Comparison of ENCODE assay signal across 15 cellular contexts in genomic region chr5:54115768-54116403, GRCh38.
A peak's percentile ranks its signal among the peaks of the same experiment; 100 is the strongest.
DNase-seq lines count a peak whose midpoint lies in the region; ATAC-seq and TF ChIP-seq lines count a peak whose summit lies in the region.
"Had no signal": no experiment of that assay in that cellular context is flagged by ENCODE, and none has a peak within 500 bp of the region (broad histone marks: within the 10 kb centered on the region; RNA-seq: fewer than 3 reads in every experiment).

No MANE protein-coding gene starts in this region.

- H3K27me3 Mint-ChIP-seq in T-cell (no peaks in the 10 kb centered on the region), mesothelial cell of epicardium (ENCODE audit: low read depth) (no peaks in the 10 kb centered on the region)
- H3K27me3 Mint-ChIP-seq: activated naive CD8-positive, alpha-beta T cell treated with anti-CD3 and anti-CD28 coated beads, Interleukin-2, amount 10 ng/mL, durations not matched to agents 7 days and 5 days; CD8-positive, alpha-beta memory T cell had no signal

- ATAC-seq in T-cell (replicated peaks in 1 of 4) = no peak
- ATAC-seq in HG03196 (IDR thresholded peaks at IDR 0.05; ENCODE audit: unreplicated experiment) = no peak

- CTCF ChIA-PET in T-cell (lab: Charles Lee) = no interaction called here

- H3K4me1 Mint-ChIP-seq in T-cell = peaks cover 0 to 2% (median 0%) of the 10 kb centered on the region in 3 donors
- peaks cover 13% of the 10 kb centered on the region for H3K4me1 Mint-ChIP-seq in mesothelial cell of epicardium
- H3K4me1 Mint-ChIP-seq: activated naive CD8-positive, alpha-beta T cell treated with anti-CD3 and anti-CD28 coated beads, Interleukin-2, amount 10 ng/mL, durations not matched to agents 7 days and 5 days had no signal

- H3K4me3 Mint-ChIP-seq in T-cell = no peak overlapping the region
- no peak overlapping the region for H3K4me3 Mint-ChIP-seq in mesothelial cell of epicardium
- H3K4me3 Mint-ChIP-seq: activated naive CD8-positive, alpha-beta T cell treated with anti-CD3 and anti-CD28 coated beads, Interleukin-2, amount 10 ng/mL, durations not matched to agents 7 days and 5 days had no signal

- H3K27ac Mint-ChIP-seq in T-cell (no peak overlapping the region), mesothelial cell of epicardium (no peak overlapping the region)
- H3K27ac Mint-ChIP-seq: activated naive CD8-positive, alpha-beta T cell treated with anti-CD3 and anti-CD28 coated beads, Interleukin-2, amount 10 ng/mL, durations not matched to agents 7 days and 5 days had no signal

- peaks cover 0 to 4% (median 0%) of the 10 kb centered on the region in 3 donors for H3K9me3 Mint-ChIP-seq in T-cell
- H3K9me3 Mint-ChIP-seq in mesothelial cell of epicardium = peaks cover 5% of the 10 kb centered on the region
- H3K9me3 Mint-ChIP-seq: CD8-positive, alpha-beta memory T cell had no signal

- POLR2A ChIA-PET in T-cell (lab: Charles Lee) = interaction anchor here in 1 of 2 donors (0.6 kb wide), 1 partner anchor 525 kb away, joined by 3 read pairs; no protein-coding TSS in a partner anchor

- peaks cover 21% of the 10 kb centered on the region for H3K36me3 Mint-ChIP-seq in T-cell
- no peaks in the 10 kb centered on the region for H3K36me3 Mint-ChIP-seq in mesothelial cell of epicardium
- H3K36me3 Mint-ChIP-seq: activated naive CD8-positive, alpha-beta T cell treated with anti-CD3 and anti-CD28 coated beads, Interleukin-2, amount 10 ng/mL, durations not matched to agents 7 days and 5 days had no signal

- peak; percentile 17 for DNase-seq in ELR (ENCODE audit: low read depth)
- peak; percentile 51 for DNase-seq in M059J (ENCODE audit: low read depth)
- DNase-seq in SHP77 (lab: John Stamatoyannopoulos, UW) = peak; percentile 25 to 30
- DNase-seq in hepatic stellate cell (ENCODE audit: low spot score) = peak; percentile 2
- DNase-seq in T-cell = no peak
- no peak for DNase-seq in mesothelial cell of epicardium (ENCODE audit: low spot score in 2 of 2, unreplicated experiment in 2 of 2)
- DNase-seq: activated CD8-positive, alpha-beta memory T cell treated with anti-CD3 and anti-CD28 coated beads, Interleukin-2, amount 50 U/mL, for 48 hours; activated naive CD8-positive, alpha-beta T cell treated with anti-CD3 and anti-CD28 coated beads, Interleukin-2, amount 10 ng/mL, durations not matched to agents 7 days and 5 days; CD8-positive, alpha-beta memory T cell; KBM-7; mesendoderm; occipital lobe; small intestine; substantia nigra had no signal

- no peak for TF ChIP-seq CTCF in mesothelial cell of epicardium (IDR thresholded peaks at IDR 0.05; ENCODE audit: unreplicated experiment)

Comparison
In these comparisons a context has a peak if more than half of its experiments do, and no peak if none do; other contexts are left out.
1. DNase-seq: peak in ELR (single experiment), M059J (single experiment), SHP77 (2 of 2) and hepatic stellate cell (single experiment); none in T-cell (0 of 34) and mesothelial cell of epicardium (0 of 2).